10 cellular contexts compared by ENCODE assay signal in the genomic region with DNA sequence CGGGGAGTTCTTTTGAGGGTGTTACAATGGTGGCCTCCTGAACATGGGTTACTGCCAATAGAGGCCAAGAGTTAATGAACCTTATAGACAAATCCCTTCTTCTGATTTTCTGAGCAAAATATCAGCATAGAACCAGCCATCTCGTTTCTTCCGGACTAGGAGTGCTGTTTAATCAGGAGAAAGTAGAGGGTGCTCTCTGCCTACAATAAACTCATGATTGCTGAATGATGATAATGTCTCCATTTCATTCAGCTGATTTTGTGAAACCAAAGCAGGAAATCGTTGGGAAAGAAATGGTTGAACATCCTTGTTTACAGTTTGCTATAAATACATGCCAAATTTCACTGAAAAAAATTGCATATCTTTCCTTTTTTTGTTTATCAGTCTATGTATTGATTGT.
A peak's percentile ranks its signal among the peaks of the same experiment; 100 is the strongest.
DNase-seq lines count a peak whose midpoint lies in the region; ATAC-seq and TF ChIP-seq lines count a peak whose summit lies in the region.
"Had no signal": no experiment of that assay in that cellular context is flagged by ENCODE, and none has a peak within 500 bp of the region (broad histone marks: within the 10 kb centered on the region; RNA-seq: fewer than 3 reads in every experiment).

No MANE protein-coding gene starts in this region.

- no peaks in the 10 kb centered on the region for H3K4me1 Mint-ChIP-seq in activated CD8-positive, alpha-beta T cell treated with anti-CD3 and anti-CD28 coated beads for 36 hours (ENCODE audit: low read depth)

- intact Hi-C loops in activated CD8-positive, alpha-beta T cell treated with anti-CD3 and anti-CD28 coated beads for 36 hours (cut with micrococcal nuclease): no loop called here

- no peak for TF ChIP-seq EP300 in tibial nerve (IDR thresholded peaks at IDR 0.05)

- no peaks in the 10 kb centered on the region for H3K36me3 Mint-ChIP-seq in activated CD8-positive, alpha-beta T cell treated with anti-CD3 and anti-CD28 coated beads for 36 hours (ENCODE audit: low read depth)
- H3K36me3 Mint-ChIP-seq: natural killer cell treated with Interleukin-12 subunit alpha and Interleukin-12 subunit beta and Interleukin-15 and Interleukin-18, amount 100 ng/mL, for 72 hours had no signal

- no peak overlapping the region for H3K4me2 ChIP-seq in smooth muscle cell

- no peak overlapping the region for H3K27ac Mint-ChIP-seq in activated CD8-positive, alpha-beta T cell treated with anti-CD3 and anti-CD28 coated beads for 36 hours
- H3K27ac Mint-ChIP-seq: natural killer cell treated with Interleukin-12 subunit alpha and Interleukin-12 subunit beta and Interleukin-15 and Interleukin-18, amount 100 ng/mL, for 72 hours had no signal

- no peak for ATAC-seq in GM19463 (IDR thresholded peaks at IDR 0.05; ENCODE audit: unreplicated experiment)
- ATAC-seq in activated CD8-positive, alpha-beta T cell treated with anti-CD3 and anti-CD28 coated beads for 36 hours: no peak
- ATAC-seq: natural killer cell treated with Interleukin-12 subunit alpha and Interleukin-12 subunit beta and Interleukin-15 and Interleukin-18, amount 100 ng/mL, for 72 hours had no signal

- no peak overlapping the region for H3K9ac ChIP-seq in smooth muscle cell (ENCODE audit: low read depth)
- H3K9ac ChIP-seq: BLaER1 treated with 17β-estradiol and CSF1 and Interleukin-3, amounts not matched to agents 10 nM and 100 nM had no signal

- no peaks in the 10 kb centered on the region for H3K9me3 ChIP-seq in smooth muscle cell (replicated peaks; ENCODE audit: low read depth)
- H3K9me3 ChIP-seq in tibial nerve: peaks cover 0 to 2% (median 0%) of the 10 kb centered on the region in 4 donors
- H3K9me3 ChIP-seq: BLaER1 treated with 17β-estradiol and CSF1 and Interleukin-3, amounts not matched to agents 10 nM and 100 nM had no signal

- CTCF ChIA-PET in activated CD8-positive, alpha-beta T cell treated with anti-CD3 and anti-CD28 coated beads for 36 hours (lab: Charles Lee): no interaction called here

- TF ChIP-seq CTCF in smooth muscle cell (IDR thresholded peaks at IDR 0.05; ENCODE audit: borderline replicate concordance, insufficient read depth, poor library complexity, severe bottlenecking) (peak; percentile 27), tibial nerve (IDR thresholded peaks at IDR 0.05) (no peak)
- TF ChIP-seq CTCF in activated CD8-positive, alpha-beta T cell treated with anti-CD3 and anti-CD28 coated beads for 36 hours (IDR thresholded peaks at IDR 0.05): no peak

- H2AFZ ChIP-seq in smooth muscle cell (ENCODE audit: low read depth): no peak overlapping the region

- no peaks in the 10 kb centered on the region for H3K4me1 ChIP-seq in smooth muscle cell (ENCODE audit: low read depth)
- peaks cover 0 to 5% (median 0%) of the 10 kb centered on the region in 4 donors for H3K4me1 ChIP-seq in tibial nerve

- H3K36me3 ChIP-seq in smooth muscle cell (ENCODE audit: low read depth) (no peaks in the 10 kb centered on the region), tibial nerve (no peaks in the 10 kb centered on the region)
- H3K36me3 ChIP-seq: BLaER1 treated with 17β-estradiol and CSF1 and Interleukin-3, amounts not matched to agents 10 nM and 100 nM had no signal

- no peaks in the 10 kb centered on the region for H3F3A ChIP-seq in smooth muscle cell (ENCODE audit: low read depth)

- POLR2A ChIA-PET in activated CD8-positive, alpha-beta T cell treated with anti-CD3 and anti-CD28 coated beads for 36 hours (lab: Charles Lee): interaction anchor here (0.6 kb wide), 1 partner anchor 1338 kb away, joined by 4 read pairs; no protein-coding TSS in a partner anchor

- H3K4me3 Mint-ChIP-seq in activated CD8-positive, alpha-beta T cell treated with anti-CD3 and anti-CD28 coated beads for 36 hours: no peak overlapping the region
- H3K4me3 Mint-ChIP-seq: natural killer cell treated with Interleukin-12 subunit alpha and Interleukin-12 subunit beta and Interleukin-15 and Interleukin-18, amount 100 ng/mL, for 72 hours had no signal

- H3K27me3 ChIP-seq in smooth muscle cell (ENCODE audit: low read depth): no peaks in the 10 kb centered on the region
- H3K27me3 ChIP-seq in tibial nerve: no peaks in the 10 kb centered on the region
- H3K27me3 ChIP-seq: BLaER1 treated with 17β-estradiol and CSF1 and Interleukin-3, amounts not matched to agents 10 nM and 100 nM had no signal

- H3K9me3 Mint-ChIP-seq in activated CD8-positive, alpha-beta T cell treated with anti-CD3 and anti-CD28 coated beads for 36 hours: peaks cover 3% of the 10 kb centered on the region

- 72% methylated on average over 4 of the region's 4 CpGs for WGBS in smooth muscle cell (ENCODE audit: low lambda C conversion rate)
- WGBS in tibial nerve, 2 donors: 31 to 36% methylated on average over 4 of the region's 4 CpGs

- no peaks in the 10 kb centered on the region for H3K79me2 ChIP-seq in smooth muscle cell (ENCODE audit: low read depth)

- DNase-seq in NCI-H748 (lab: John Stamatoyannopoulos, UW; ENCODE audit: unreplicated experiment): peak; percentile 23
- DNase-seq in NCI-H748 treated with DMSO at 0.1 percent for 48 hours (lab: John Stamatoyannopoulos, UW): no peak
- DNase-seq in NCI-H524 treated with DMSO at 0.1 percent for 48 hours (lab: John Stamatoyannopoulos, UW): peak; percentile 32
- peak; percentile 60 for DNase-seq in fibroblast of gingiva (ENCODE audit: low read depth)
- no peak for DNase-seq in smooth muscle cell (lab: John Stamatoyannopoulos, UW; ENCODE audit: unreplicated experiment)
- no peak for DNase-seq in activated CD8-positive, alpha-beta T cell treated with anti-CD3 and anti-CD28 coated beads for 36 hours
- no peak for DNase-seq in tibial nerve (ENCODE audit: low spot score in 2 of 2)

- H4K20me1 ChIP-seq in smooth muscle cell (ENCODE audit: low read depth): no peaks in the 10 kb centered on the region
- H4K20me1 ChIP-seq: BLaER1 treated with 17β-estradiol and CSF1 and Interleukin-3, amounts not matched to agents 10 nM and 100 nM had no signal

- TF ChIP-seq POLR2A in tibial nerve (IDR thresholded peaks at IDR 0.05): no peak

- H3K4me3 ChIP-seq in smooth muscle cell: no peak overlapping the region
- H3K4me3 ChIP-seq in tibial nerve: no peak overlapping the region
- H3K4me3 ChIP-seq: BLaER1 treated with 17β-estradiol and CSF1 and Interleukin-3, amounts not matched to agents 10 nM and 100 nM had no signal

- H3K27ac ChIP-seq in smooth muscle cell (ENCODE audit: low read depth) (no peak overlapping the region), tibial nerve (no peak overlapping the region)
- H3K27ac ChIP-seq: BLaER1 treated with 17β-estradiol and CSF1 and Interleukin-3, amounts not matched to agents 10 nM and 100 nM had no signal

- H3K27me3 Mint-ChIP-seq in activated CD8-positive, alpha-beta T cell treated with anti-CD3 and anti-CD28 coated beads for 36 hours: no peaks in the 10 kb centered on the region
- H3K27me3 Mint-ChIP-seq: natural killer cell treated with Interleukin-12 subunit alpha and Interleukin-12 subunit beta and Interleukin-15 and Interleukin-18, amount 100 ng/mL, for 72 hours had no signal

Comparison
In these comparisons a context has a peak if more than half of its experiments do, and no peak if none do; other contexts are left out.
1. DNase-seq: peak in NCI-H748 (single experiment), NCI-H524 treated with DMSO at 0.1 percent for 48 hours (single experiment) and fibroblast of gingiva (single experiment); none in NCI-H748 treated with DMSO at 0.1 percent for 48 hours (single experiment), smooth muscle cell (single experiment), activated CD8-positive, alpha-beta T cell treated with anti-CD3 and anti-CD28 coated beads for 36 hours (single experiment) and tibial nerve (0 of 2).